8 cellular contexts compared by ENCODE assay signal in genomic region chr12:108691154-108691994, GRCh38. TPM values are rescaled to one million over a fixed set of nuclear protein-coding genes. Genes with fewer than 3 reads are reported as not detected.
DNase-seq lines count a peak whose midpoint lies in the region; ATAC-seq, FAIRE-seq and TF ChIP-seq lines count a peak whose summit lies in the region.

No MANE protein-coding gene starts in this region.

- peak; percentile 97 for DNase-seq in NCI-H2196 (lab: John Stamatoyannopoulos, UW; ENCODE audit: unreplicated experiment)
- peak; percentile 97 for DNase-seq in bronchial epithelial cell (ENCODE audit: low read depth)
- DNase-seq in inferior parietal cortex (ENCODE audit: extremely low spot score), result peak; percentile 93
- peak; percentile 92 for DNase-seq in smooth muscle cell of the brain vasculature (ENCODE audit: low read depth, low spot score)

- H3K27ac ChIP-seq in ACC112 (ENCODE audit: low read depth, low read length), result peak overlapping the region; percentile 99

- FAIRE-seq in bronchial epithelial cell (lab: Jason Lieb, UNC), result no peak

- H3K27me3 ChIP-seq in ACC112 (ENCODE audit: insufficient read depth, low read length), result no peaks in the 10 kb centered on the region
- no peaks in the 10 kb centered on the region for H3K27me3 ChIP-seq in bronchial epithelial cell (ENCODE audit: control insufficient read depth, insufficient read depth, low read length)

- H3K36me3 ChIP-seq in ACC112 (ENCODE audit: insufficient read depth, low read length) (peaks cover 22% of the 10 kb centered on the region), bronchial epithelial cell (ENCODE audit: control insufficient read depth, insufficient read depth, low read length) (peaks cover 2% of the 10 kb centered on the region)

- peaks cover 88% of the 10 kb centered on the region for H3K79me2 ChIP-seq in ACC112 (ENCODE audit: control insufficient read depth, insufficient read depth, low read length, unreplicated experiment)

- no peak overlapping the region for H2AFZ ChIP-seq in ACC112 (ENCODE audit: low read length, unreplicated experiment)

- peak; percentile 45 for ATAC-seq in GM18861 (IDR thresholded peaks at IDR 0.05; ENCODE audit: unreplicated experiment)
- ATAC-seq in HG03108 (IDR thresholded peaks at IDR 0.05; ENCODE audit: unreplicated experiment), result peak; percentile 79

- H3K4me3 ChIP-seq in ACC112 (ENCODE audit: low read depth, low read length) (peak overlapping the region; percentile 62), WI38 (ENCODE audit: low read depth, low read length) (peak overlapping the region; percentile 51), bronchial epithelial cell (ENCODE audit: low read depth, low read length) (no peak overlapping the region)

- TF ChIP-seq CTCF in WI38 (IDR thresholded peaks at IDR 0.05; ENCODE audit: low read depth, low read length), result 0 out of 2 replicates have a peak, but pooled peaks have one; percentile 11
- TF ChIP-seq CTCF in bronchial epithelial cell (IDR thresholded peaks at IDR 0.05; ENCODE audit: insufficient read depth, low read length, severe bottlenecking), result peak; percentile 27

- H3K4me1 ChIP-seq in ACC112 (ENCODE audit: control insufficient read depth, insufficient read depth, low read length, unreplicated experiment), result peaks cover 74% of the 10 kb centered on the region

RNA-seq across cellular contexts. Expression of gene CORO1C, which starts 39.9 kb away (rescaled TPM):
- total RNA-seq in bronchial epithelial cell, result 151 and 152 TPM in 2 replicates

RNA-seq across cellular contexts. Expression of gene SELPLG, which starts 57.7 kb away (rescaled TPM):
- under 0.01 and 0.13 TPM in 2 replicates for total RNA-seq in bronchial epithelial cell
